Comparison of ENCODE assay signal across 30 cellular contexts in the genomic region with DNA sequence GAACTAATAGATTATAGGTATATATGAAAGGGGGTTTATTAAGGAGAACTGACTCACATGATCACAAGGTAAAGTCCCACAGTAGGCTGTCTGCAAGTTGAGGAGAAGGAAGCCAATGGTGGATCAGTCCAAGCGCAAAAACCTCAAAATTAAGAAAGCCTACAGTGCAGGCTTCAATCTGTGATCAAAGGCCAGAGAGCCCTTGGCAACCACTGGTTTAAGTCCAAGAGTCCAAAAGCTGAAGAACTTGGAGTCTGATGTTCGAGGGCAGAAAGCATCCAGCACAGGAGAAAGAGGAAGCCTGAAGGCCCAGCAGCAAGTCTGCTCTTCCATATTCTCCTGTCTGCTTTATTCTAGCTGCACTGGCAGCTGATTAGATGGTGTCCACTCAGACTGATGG.
"Had no signal": no experiment of that assay in that cellular context is flagged by ENCODE, and none has a peak within 500 bp of the region (broad histone marks: within the 10 kb centered on the region; RNA-seq: fewer than 3 reads in every experiment).

No MANE protein-coding gene starts in this region.

- ATAC-seq: naive thymus-derived CD8-positive, alpha-beta T cell; natural killer cell treated with Interleukin-12 subunit alpha and Interleukin-12 subunit beta and Interleukin-15 and Interleukin-18, amount 100 ng/mL, for 72 hours; psoas muscle; right cardiac atrium; stimulated activated effector memory CD8-positive, alpha-beta T cell treated with anti-CD3 and anti-CD28 coated beads, Interleukin-12 subunit alpha, Interleukin-12 subunit beta, amount 100 ng/mL, for 72 hours; stimulated activated naive CD8-positive, alpha-beta T cell treated with anti-CD3 and anti-CD28 coated beads, Interleukin-15, amount 100 ng/mL, for 72 hours; stimulated activated naive CD8-positive, alpha-beta T cell treated with anti-CD3 and anti-CD28 coated beads, Interleukin-15, Interleukin-2, amounts not matched to agents 100 U/mL and 50 U/mL, for 24 hours; upper lobe of right lung had no signal

- H3K9ac ChIP-seq: parathyroid adenoma had no signal

- H3K4me3 ChIP-seq: ovary, psoas muscle, right lobe of liver, sigmoid colon, suprapubic skin, testis, tibial artery, transverse colon, upper lobe of right lung, uterus had no signal

- H3K27ac ChIP-seq: ovary, parathyroid adenoma, psoas muscle, right lobe of liver, sigmoid colon, suprapubic skin, testis, tibial artery, transverse colon, upper lobe of right lung, uterus had no signal

- H3K36me3 Mint-ChIP-seq: naive thymus-derived CD8-positive, alpha-beta T cell; natural killer cell treated with Interleukin-12 subunit alpha and Interleukin-12 subunit beta and Interleukin-15 and Interleukin-18, amount 100 ng/mL, for 72 hours; stimulated activated effector memory CD8-positive, alpha-beta T cell treated with anti-CD3 and anti-CD28 coated beads, Interleukin-12 subunit alpha, Interleukin-12 subunit beta, amount 100 ng/mL, for 72 hours; type B pancreatic cell had no signal

- H3K79me2 ChIP-seq: parathyroid adenoma had no signal

- DNase-seq: naive thymus-derived CD8-positive, alpha-beta T cell; nephron progenitor cell; occipital lobe; ovary; posterior cingulate gyrus; psoas muscle; right cardiac atrium; right lobe of liver; sigmoid colon; small intestine; stimulated activated CD4-positive, alpha-beta T cell treated with anti-CD3 and anti-CD28 coated beads, Interleukin-15, amount 100 ng/mL, for 24 hours; stimulated activated CD4-positive, alpha-beta T cell treated with anti-CD3 and anti-CD28 coated beads, Interleukin-2, amount 100 ng/mL, for 24 hours; stimulated activated CD4-positive, alpha-beta T cell treated with anti-CD3 and anti-CD28 coated beads, Interleukin-2, amount 100 ng/mL, for 48 hours; stimulated activated CD4-positive, alpha-beta T cell treated with anti-CD3 and anti-CD28 coated beads, Interleukin-4, amount 100 ng/mL, for 24 hours; stimulated activated naive CD4-positive, alpha-beta T cell; stimulated activated naive CD8-positive, alpha-beta T cell treated with anti-CD3 and anti-CD28 coated beads, Interleukin-15, amount 100 ng/mL, for 72 hours; stimulated activated naive CD8-positive, alpha-beta T cell treated with anti-CD3 and anti-CD28 coated beads, Interleukin-15, Interleukin-2, amounts not matched to agents 100 U/mL and 50 U/mL, for 24 hours; substantia nigra; testis; tibial artery; transverse colon; upper lobe of right lung; uterus had no signal

- H3K36me3 ChIP-seq: ovary, right lobe of liver, sigmoid colon, suprapubic skin, tibial artery, transverse colon, upper lobe of right lung, uterus had no signal

- H3K4me3 Mint-ChIP-seq: naive thymus-derived CD8-positive, alpha-beta T cell; natural killer cell treated with Interleukin-12 subunit alpha and Interleukin-12 subunit beta and Interleukin-15 and Interleukin-18, amount 100 ng/mL, for 72 hours; nephron progenitor cell; neural crest cell; stimulated activated effector memory CD8-positive, alpha-beta T cell treated with anti-CD3 and anti-CD28 coated beads, Interleukin-12 subunit alpha, Interleukin-12 subunit beta, amount 100 ng/mL, for 72 hours; stimulated activated naive CD8-positive, alpha-beta T cell treated with anti-CD3 and anti-CD28 coated beads, Interleukin-15, amount 100 ng/mL, for 72 hours; type B pancreatic cell had no signal

- H2AFZ ChIP-seq: parathyroid adenoma had no signal

- H3K9me3 ChIP-seq: ovary, psoas muscle, right lobe of liver, sigmoid colon, suprapubic skin, testis, tibial artery, upper lobe of right lung, uterus had no signal

- H3K9me3 Mint-ChIP-seq: nephron progenitor cell, neural crest cell, type B pancreatic cell had no signal

- H3K27me3 Mint-ChIP-seq: naive thymus-derived CD8-positive, alpha-beta T cell; natural killer cell treated with Interleukin-12 subunit alpha and Interleukin-12 subunit beta and Interleukin-15 and Interleukin-18, amount 100 ng/mL, for 72 hours; progenitor cell of endocrine pancreas; stimulated activated naive CD8-positive, alpha-beta T cell treated with anti-CD3 and anti-CD28 coated beads, Interleukin-15, amount 100 ng/mL, for 72 hours; type B pancreatic cell had no signal

- H3K27me3 ChIP-seq: ovary, right lobe of liver, sigmoid colon, suprapubic skin, testis, tibial artery, transverse colon, upper lobe of right lung, uterus had no signal

- H3K4me1 Mint-ChIP-seq: naive thymus-derived CD8-positive, alpha-beta T cell; nephron progenitor cell; neural crest cell; stimulated activated effector memory CD8-positive, alpha-beta T cell treated with anti-CD3 and anti-CD28 coated beads, Interleukin-12 subunit alpha, Interleukin-12 subunit beta, amount 100 ng/mL, for 72 hours; stimulated activated naive CD8-positive, alpha-beta T cell treated with anti-CD3 and anti-CD28 coated beads, Interleukin-15, amount 100 ng/mL, for 72 hours had no signal

- H3K4me1 ChIP-seq: parathyroid adenoma, psoas muscle, right lobe of liver, sigmoid colon, suprapubic skin, testis, tibial artery, transverse colon, upper lobe of right lung, uterus had no signal

- H3K27ac Mint-ChIP-seq: naive thymus-derived CD8-positive, alpha-beta T cell; natural killer cell treated with Interleukin-12 subunit alpha and Interleukin-12 subunit beta and Interleukin-15 and Interleukin-18, amount 100 ng/mL, for 72 hours; nephron progenitor cell; progenitor cell of endocrine pancreas; stimulated activated effector memory CD8-positive, alpha-beta T cell treated with anti-CD3 and anti-CD28 coated beads, Interleukin-12 subunit alpha, Interleukin-12 subunit beta, amount 100 ng/mL, for 72 hours; stimulated activated naive CD8-positive, alpha-beta T cell treated with anti-CD3 and anti-CD28 coated beads, Interleukin-15, amount 100 ng/mL, for 72 hours; type B pancreatic cell had no signal
